Comparison of ENCODE assay signal across 15 cellular contexts in genomic region chr16:57996406-57997175, GRCh38. TPM values are rescaled to one million over a fixed set of nuclear protein-coding genes. Genes with fewer than 3 reads are reported as not detected.
DNase-seq lines count a peak whose midpoint lies in the region; ATAC-seq and TF ChIP-seq lines count a peak whose summit lies in the region.
"Had no signal": no experiment of that assay in that cellular context is flagged by ENCODE, and none has a peak within 500 bp of the region (broad histone marks: within the 10 kb centered on the region; RNA-seq: fewer than 3 reads in every experiment).

No MANE protein-coding gene starts in this region.

- H3K4me1 Mint-ChIP-seq in T-helper 17 cell (peaks cover 42% of the 10 kb centered on the region), mesothelial cell of epicardium (peaks cover 25% of the 10 kb centered on the region)

- TF ChIP-seq CTCF in BE2C (IDR thresholded peaks at IDR 0.05; ENCODE audit: low read depth, low read length) (no peak), neutrophil (IDR thresholded peaks at IDR 0.05) (no peak), mesothelial cell of epicardium (IDR thresholded peaks at IDR 0.05; ENCODE audit: unreplicated experiment) (no peak)

- H3K27me3 Mint-ChIP-seq in T-helper 17 cell = no peaks in the 10 kb centered on the region
- H3K27me3 Mint-ChIP-seq in mesothelial cell of epicardium (ENCODE audit: low read depth) = no peaks in the 10 kb centered on the region

- no peaks in the 10 kb centered on the region for H3K4me1 ChIP-seq in BE2C
- H3K4me1 ChIP-seq in neutrophil (ENCODE audit: control insufficient read depth in 1 of 2, insufficient read depth in 1 of 2, low read depth in 1 of 2, low read length in 1 of 2) = peaks cover 63 to 76% of the 10 kb centered on the region in 2 experiments

- H3K27ac Mint-ChIP-seq in T-helper 17 cell = peak overlapping the region; percentile 83
- H3K27ac Mint-ChIP-seq in mesothelial cell of epicardium = no peak overlapping the region

- H3K9me3 Mint-ChIP-seq in mesothelial cell of epicardium = no peaks in the 10 kb centered on the region

- H3K27ac ChIP-seq in neutrophil = peak overlapping the region; percentile 94
- H3K27ac ChIP-seq: C4-2B, HL-60 had no signal

- H3K4me3 Mint-ChIP-seq in T-helper 17 cell (peak overlapping the region; percentile 39), mesothelial cell of epicardium (no peak overlapping the region)

- H3K36me3 ChIP-seq in BE2C (no peaks in the 10 kb centered on the region), neutrophil (peaks cover 29% of the 10 kb centered on the region)

- ATAC-seq in T-helper 17 cell = no peak

- H3K27me3 ChIP-seq in BE2C (no peaks in the 10 kb centered on the region), neutrophil (no peaks in the 10 kb centered on the region)

- H3K4me3 ChIP-seq in BE2C (ENCODE audit: low read depth, low read length) (no peak overlapping the region), neutrophil (ENCODE audit: low read depth in 1 of 2, low read length in 1 of 2) (no peak overlapping the region)

- DNase-seq in BE2C (peak; percentile 7), T-helper 17 cell (no peak), islet precursor cell (peak; percentile 47), NCI-H774 (lab: John Stamatoyannopoulos, UW) (no peak), iPS-NIHi7 (ENCODE audit: extremely low spot score) (no peak), mesothelial cell of epicardium (ENCODE audit: low spot score in 2 of 2, unreplicated experiment in 2 of 2) (no peak)
- DNase-seq: HCEC 1CT, NCI-H187, NCI-H526 treated with DMSO at 0.1 percent for 48 hours, SHP77 treated with DMSO at 0.1 percent for 48 hours had no signal

- H3K9me3 ChIP-seq in BE2C = no peaks in the 10 kb centered on the region
- no peaks in the 10 kb centered on the region for H3K9me3 ChIP-seq in T-helper 17 cell (ENCODE audit: control insufficient read depth, low read length, poor library complexity, severe bottlenecking)
- no peaks in the 10 kb centered on the region for H3K9me3 ChIP-seq in neutrophil

- H3K36me3 Mint-ChIP-seq in T-helper 17 cell (ENCODE audit: low read depth) (peaks cover 2% of the 10 kb centered on the region), mesothelial cell of epicardium (peaks cover 9% of the 10 kb centered on the region)

RNA-seq across cellular contexts. Expression of gene ZNF319, which starts 3.9 kb away (rescaled TPM):
- polyA plus RNA-seq in BE2C (2012; ENCODE audit: insufficient read depth, insufficient read length, low read depth) = 7.1 TPM
- total RNA-seq in T-helper 17 cell (10 to 100 TPM; 11.8 to 12.5 TPM), mesothelial cell of epicardium (13.5 to 16.5 TPM (median 15.0 TPM) in 3 replicates)

RNA-seq across cellular contexts. Expression of gene USB1, which starts 4.6 kb away (rescaled TPM):
- 40.6 TPM for polyA plus RNA-seq in BE2C (2012; ENCODE audit: insufficient read depth, insufficient read length, low read depth)
- total RNA-seq in T-helper 17 cell (10 to 100 TPM; 34.1 to 35.7 TPM), mesothelial cell of epicardium (34.5 to 38.3 TPM (median 36.3 TPM) in 3 replicates)

RNA-seq across cellular contexts. Expression of gene CNGB1, which starts 25.7 kb away (rescaled TPM):
- polyA plus RNA-seq in BE2C (2012; ENCODE audit: insufficient read depth, insufficient read length, low read depth) = 3.8 TPM
- total RNA-seq in T-helper 17 cell (not detected), mesothelial cell of epicardium (0.07 to 0.27 TPM (median 0.14 TPM) in 3 replicates)
- total RNA-seq: A673, OCI-LY7 had no signal

RNA-seq across cellular contexts. Expression of gene MMP15, which starts 29.0 kb away (rescaled TPM):
- polyA plus RNA-seq in BE2C (2012; ENCODE audit: insufficient read depth, insufficient read length, low read depth) = 49.0 TPM
- total RNA-seq in T-helper 17 cell (1 to 10 TPM in 1 of 2 donors, under 1 TPM in 1; 0.40 to 1.5 TPM), mesothelial cell of epicardium (16.2 to 17.8 TPM (median 16.3 TPM) in 3 replicates)

Comparison
In these comparisons a context has a peak if more than half of its experiments do, and no peak if none do; other contexts are left out.
1. DNase-seq: peak in BE2C (single experiment) and islet precursor cell (single experiment); none in T-helper 17 cell (0 of 3), NCI-H774 (single experiment), iPS-NIHi7 (single experiment) and mesothelial cell of epicardium (0 of 2).